Comparison of ENCODE assay signal across 8 cellular contexts in genomic region chr15:48644827-48645557, GRCh38. TPM values are rescaled to one million over a fixed set of nuclear protein-coding genes. Genes with fewer than 3 reads are reported as not detected.
DNase-seq lines count a peak whose midpoint lies in the region; ATAC-seq and TF ChIP-seq lines count a peak whose summit lies in the region.

No MANE protein-coding gene starts in this region.

- TF ChIP-seq POLR2A in gastroesophageal sphincter (IDR thresholded peaks at IDR 0.05) = no peak

- CTCF ChIA-PET in activated B cell treated with CpG ODN at 0.5 μM for 24 hours (lab: Charles Lee) = no interaction called here

- H3K36me3 ChIP-seq in DOHH2 (ENCODE audit: control insufficient read depth, low read length) (no peaks in the 10 kb centered on the region), gastroesophageal sphincter (no peaks in the 10 kb centered on the region), neural cell (ENCODE audit: insufficient read depth, low read length) (no peaks in the 10 kb centered on the region)

- peak overlapping the region; percentile 38 for H3K4me3 Mint-ChIP-seq in activated B cell treated with CpG ODN at 0.5 μM for 24 hours

- TF ChIP-seq RAD21 in neural cell (conservative IDR thresholded peaks at IDR 0.05) = no peak

- peak overlapping the region; percentile 26 for H3K4me2 ChIP-seq in DOHH2 (ENCODE audit: low read length)
- peak overlapping the region; percentile 10 for H3K4me2 ChIP-seq in neural cell (ENCODE audit: low read length)

- H3K27ac Mint-ChIP-seq in activated B cell treated with CpG ODN at 0.5 μM for 24 hours = no peak overlapping the region

- POLR2A ChIA-PET in activated B cell treated with CpG ODN at 0.5 μM for 24 hours (lab: Charles Lee) = no interaction called here

- TF ChIP-seq EP300 in gastroesophageal sphincter (IDR thresholded peaks at IDR 0.05) (no peak), neural cell (conservative IDR thresholded peaks at IDR 0.05; ENCODE audit: poor library complexity, severe bottlenecking) (no peak)

- peaks cover 7% of the 10 kb centered on the region for H3K4me1 Mint-ChIP-seq in activated B cell treated with CpG ODN at 0.5 μM for 24 hours

- no peak for DNase-seq in activated B cell treated with CpG ODN at 0.5 μM for 24 hours
- DNase-seq in NCI-H1694 (lab: John Stamatoyannopoulos, UW) = no peak
- no peak for DNase-seq in stimulated activated CD4-positive, alpha-beta T cell treated with anti-CD3 and anti-CD28 coated beads, Interleukin-4, amount 100 ng/mL, for 4 hours

- H3K4me1 ChIP-seq in DOHH2 (ENCODE audit: control insufficient read depth, low read length) = no peaks in the 10 kb centered on the region
- H3K4me1 ChIP-seq in gastroesophageal sphincter = peaks cover 0 to 57% (median 17%) of the 10 kb centered on the region in 3 donors

- H3K9me3 Mint-ChIP-seq in activated B cell treated with CpG ODN at 0.5 μM for 24 hours = no peaks in the 10 kb centered on the region

- peak overlapping the region; percentile 83 for H3K9ac ChIP-seq in neural cell (ENCODE audit: low read length)

- H3K9me2 ChIP-seq in DOHH2 (replicated peaks; ENCODE audit: control insufficient read depth, low read length) (no peaks in the 10 kb centered on the region), neural cell (ENCODE audit: insufficient read depth, low read length) (no peaks in the 10 kb centered on the region)

- H3K27me3 ChIP-seq in DOHH2 (ENCODE audit: control insufficient read depth, low read length) (peaks cover 34% of the 10 kb centered on the region), gastroesophageal sphincter (no peaks in the 10 kb centered on the region), neural cell (ENCODE audit: insufficient read depth, low read depth, low read length) (peaks cover 8% of the 10 kb centered on the region)

- H3K27ac ChIP-seq in DOHH2 (ENCODE audit: low read depth, low read length) = no peak overlapping the region
- H3K27ac ChIP-seq in gastroesophageal sphincter = peak overlapping the region; percentile 83 to 98 (median 96)
- H3K27ac ChIP-seq in neural cell (ENCODE audit: low read length) = peak overlapping the region; percentile 76

- TF ChIP-seq CTCF in DOHH2 (IDR thresholded peaks at IDR 0.05; ENCODE audit: low read depth, low read length, poor library complexity, severe bottlenecking) = no peak
- no peak for TF ChIP-seq CTCF in activated B cell treated with CpG ODN at 0.5 μM for 24 hours (IDR thresholded peaks at IDR 0.05)
- peak in 1 of 4 experiments; percentile 4 for TF ChIP-seq CTCF in gastroesophageal sphincter (IDR thresholded peaks at IDR 0.05)
- TF ChIP-seq CTCF in neural cell (IDR thresholded peaks at IDR 0.05; ENCODE audit: poor library complexity, severe bottlenecking) = no peak

- H3K36me3 Mint-ChIP-seq in activated B cell treated with CpG ODN at 0.5 μM for 24 hours (ENCODE audit: low read depth) = no peaks in the 10 kb centered on the region

- WGBS in gastroesophageal sphincter (ENCODE audit: low coverage in 1 of 2), 2 donors = no CpG with 5 or more reads among the region's 79 CpGs

- no peaks in the 10 kb centered on the region for H3F3A ChIP-seq in DOHH2 (ENCODE audit: control insufficient read depth, insufficient read depth)
- H3F3A ChIP-seq in neural cell (ENCODE audit: insufficient read depth, low read length, poor library complexity, severe bottlenecking) = no peaks in the 10 kb centered on the region

- peak overlapping the region; percentile 35; the same call in 1 of the 2 replicates for H3K4me3 ChIP-seq in DOHH2 (ENCODE audit: low read length)
- peak overlapping the region; percentile 67 to 84 for H3K4me3 ChIP-seq in gastroesophageal sphincter
- H3K4me3 ChIP-seq in neural cell (ENCODE audit: low read length) = peak overlapping the region; percentile 95

- intact Hi-C loops in activated B cell treated with CpG ODN at 0.5 μM for 24 hours (cut with micrococcal nuclease) = no loop called here

- H3K79me2 ChIP-seq in DOHH2 (ENCODE audit: control insufficient read depth, low read length) (no peaks in the 10 kb centered on the region), neural cell (replicated peaks; ENCODE audit: insufficient read depth, low read length) (no peaks in the 10 kb centered on the region)

- ATAC-seq in GM19395 (IDR thresholded peaks at IDR 0.05; ENCODE audit: unreplicated experiment) = peak; percentile 45
- ATAC-seq in HG03342 (IDR thresholded peaks at IDR 0.05; ENCODE audit: unreplicated experiment) = peak; percentile 37
- ATAC-seq in activated B cell treated with CpG ODN at 0.5 μM for 24 hours (ENCODE audit: low read depth) = no peak
- peak; percentile 60 for ATAC-seq in gastroesophageal sphincter

- peaks cover 26% of the 10 kb centered on the region for H3K27me3 Mint-ChIP-seq in activated B cell treated with CpG ODN at 0.5 μM for 24 hours

- no peaks in the 10 kb centered on the region for H3K9me3 ChIP-seq in DOHH2 (ENCODE audit: control insufficient read depth, insufficient read depth, low read length)
- H3K9me3 ChIP-seq in gastroesophageal sphincter = no peaks in the 10 kb centered on the region
- H3K9me3 ChIP-seq in neural cell (ENCODE audit: low read length) = no peaks in the 10 kb centered on the region

- H2AFZ ChIP-seq in neural cell (ENCODE audit: low read depth, low read length) = peak overlapping the region; percentile 94

- H4K20me1 ChIP-seq in DOHH2 (ENCODE audit: control insufficient read depth, insufficient read depth, low read depth, low read length) (no peaks in the 10 kb centered on the region), neural cell (ENCODE audit: insufficient read depth) (no peaks in the 10 kb centered on the region)

TF ChIP-seq in neural cell, 6 proteins besides CTCF, POLR2A, EP300 and RAD21:
- no peak for TF ChIP-seq TAF1 (IDR thresholded peaks at IDR 0.05; ENCODE audit: low read depth)
- no peak for TF ChIP-seq SMC3 (conservative IDR thresholded peaks at IDR 0.05; ENCODE audit: poor library complexity)

RNA-seq across cellular contexts. Expression of gene FBN1, which starts 0.5 kb away (rescaled TPM):
- total RNA-seq in activated B cell treated with CpG ODN at 0.5 μM for 24 hours (0.62 and 1.1 TPM in 2 replicates), gastroesophageal sphincter (100 to 1,000 TPM; 153 to 266 (median 203) TPM)
- 17.9 and 22.0 TPM in 2 replicates for polyA plus RNA-seq in neural cell
- 26.3 and 27.7 TPM in 2 replicates for polyA minus RNA-seq in neural cell

Comparison
In these comparisons a context has a peak if more than half of its experiments do, and no peak if none do; other contexts are left out.
1. H3K4me3 ChIP-seq: peak in every context shown above with its lines; median percentile 95 in neural cell; 76 in gastroesophageal sphincter; 35 in DOHH2.
2. RNA of gene FBN1, which starts 0.5 kb away (total RNA-seq): 153 to 266 TPM in gastroesophageal sphincter; 0.62 to 1.1 TPM in activated B cell treated with CpG ODN at 0.5 μM for 24 hours; every median in the first group is over 10 times any median in the second.